ENCODE assay signal across 14 cellular contexts in genomic region chr4:72186714-72187113, GRCh38.
A peak's percentile ranks its signal among the peaks of the same experiment; 100 is the strongest.
DNase-seq lines count a peak whose midpoint lies in the region; ATAC-seq, FAIRE-seq and TF ChIP-seq lines count a peak whose summit lies in the region.
"Had no signal": no experiment of that assay in that cellular context is flagged by ENCODE, and none has a peak within 500 bp of the region (broad histone marks: within the 10 kb centered on the region; RNA-seq: fewer than 3 reads in every experiment).

No MANE protein-coding gene starts in this region.

- ATAC-seq in GM19035 (IDR thresholded peaks at IDR 0.05; ENCODE audit: unreplicated experiment) (peak; percentile 74), HG02588 (IDR thresholded peaks at IDR 0.05; ENCODE audit: unreplicated experiment) (peak; percentile 75), HG03354 (IDR thresholded peaks at IDR 0.05; ENCODE audit: poor library complexity, severe bottlenecking, unreplicated experiment) (peak; percentile 68), GM21526 (IDR thresholded peaks at IDR 0.05; ENCODE audit: low FRiP score, unreplicated experiment) (no peak)
- ATAC-seq: natural killer cell treated with Interleukin-12 subunit alpha and Interleukin-12 subunit beta and Interleukin-15 and Interleukin-18, amount 100 ng/mL, for 72 hours had no signal

- no peak for TF ChIP-seq POLR2A in GM12892 (IDR thresholded peaks at IDR 0.05; ENCODE audit: low read depth, low read length)

- no peak for DNase-seq in GM12892 (ENCODE audit: insufficient read length)
- DNase-seq in activated CD4-positive, CD25-positive, alpha-beta regulatory T cell (lab: John Stamatoyannopoulos, UW): no peak
- no peak for DNase-seq in LoVo (ENCODE audit: low spot score)
- no peak for DNase-seq in middle frontal gyrus (ENCODE audit: extremely low spot score, low spot score)
- DNase-seq: activated effector memory CD4-positive, alpha-beta T cell treated with anti-CD3 and anti-CD28 coated beads, Interleukin-2, amount 50 U/mL, for 16 hours; C1 segment of cervical spinal cord; DND-41; erythroblast; substantia nigra had no signal

- FAIRE-seq in GM12892 (lab: Jason Lieb, UNC): peak; percentile 77
